2 cellular contexts compared by ENCODE assay signal in genomic region chr4:76078033-76078613, GRCh38.
TF ChIP-seq lines count a peak whose summit lies in the region.

No MANE protein-coding gene starts in this region.

TF ChIP-seq in liver, 16 proteins besides CTCF, POLR2A, EP300 and RAD21:
- TF ChIP-seq ATF3 (IDR thresholded peaks at IDR 0.05) (no peak), REST (IDR thresholded peaks at IDR 0.05) (no peak), HNF4A (conservative IDR thresholded peaks at IDR 0.05) (peak; percentile 52 to 54), GABPA (IDR thresholded peaks at IDR 0.05 in 1 of 2, conservative IDR thresholded peaks at IDR 0.05 in 1 of 2) (no peak), SP1 (IDR thresholded peaks at IDR 0.05) (peak; percentile 21)

TF ChIP-seq in HepG2, 621 proteins besides CTCF, POLR2A, EP300 and RAD21:
- TF ChIP-seq ZNF724P (CRISPR knock-in tag; IDR thresholded peaks at IDR 0.05; ENCODE audit: borderline replicate concordance) (no peak), ZNF337 (CRISPR knock-in tag; IDR thresholded peaks at IDR 0.05; ENCODE audit: borderline replicate concordance, low read depth) (no peak), SAFB2 (CRISPR knock-in tag; IDR thresholded peaks at IDR 0.05; ENCODE audit: borderline replicate concordance, low read depth) (no peak), ZNF276 (CRISPR knock-in tag; IDR thresholded peaks at IDR 0.05; ENCODE audit: low read depth) (no peak), ZNF496 (CRISPR knock-in tag; IDR thresholded peaks at IDR 0.05; ENCODE audit: insufficient replicate concordance) (no peak), HDAC2 (CRISPR knock-in tag; IDR thresholded peaks at IDR 0.05) (no peak), ZFP37 (CRISPR knock-in tag; IDR thresholded peaks at IDR 0.05; ENCODE audit: borderline replicate concordance) (no peak), BRD4 (CRISPR knock-in tag; IDR thresholded peaks at IDR 0.05) (no peak), ZBTB39 (CRISPR knock-in tag; IDR thresholded peaks at IDR 0.05) (no peak), ZMAT3 (CRISPR knock-in tag; conservative IDR thresholded peaks at IDR 0.05) (no peak), ATAD3A (CRISPR knock-in tag; IDR thresholded peaks at IDR 0.05) (no peak), ZFP82 (CRISPR knock-in tag; IDR thresholded peaks at IDR 0.05; ENCODE audit: borderline replicate concordance) (no peak), SMC3 (IDR thresholded peaks at IDR 0.05; ENCODE audit: low read length) (no peak), TCF7 (IDR thresholded peaks at IDR 0.05; ENCODE audit: low read depth) (no peak)
TF ChIP-seq in HepG2: peak in this region for 0.
